ENCODE assay signal across 8 cellular contexts in genomic region chr9:137086531-137087408, GRCh38. TPM values are rescaled to one million over a fixed set of nuclear protein-coding genes. Genes with fewer than 3 reads are reported as not detected.
DNase-seq lines count a peak whose midpoint lies in the region; ATAC-seq and TF ChIP-seq lines count a peak whose summit lies in the region.

TSS of gene MAN1B1 (plus strand) at chr9:137086985. CDS start at chr9:137087000, 15 bp downstream.

- in situ Hi-C loops in GM13976 (cut with MboI; ENCODE audit: low sequenced_read_pairs, unreplicated experiment): no loop called here

- H3K4me3 ChIP-seq in heart right ventricle (peak within 1 kb of the TSS; percentile 67 to 96 (median 84)), upper lobe of left lung (peak within 1 kb of the TSS; percentile 27 to 82 (median 73))

- TF ChIP-seq POLR2A in upper lobe of left lung (IDR thresholded peaks at IDR 0.05): peak; percentile 34 to 85 (median 57)

- ATAC-seq in HG02870 (IDR thresholded peaks at IDR 0.05; ENCODE audit: unreplicated experiment) (peak; percentile 74), heart right ventricle (peak; percentile 92 to 97 (median 96)), upper lobe of left lung (ENCODE audit: low FRiP score in 2 of 2) (peak; percentile 95 to 97)

- H3K36me3 ChIP-seq in heart right ventricle: peaks cover 0 to 56% (median 4%) of the 10 kb centered on the region in 9 donors
- peaks cover 0 to 29% (median 18%) of the 10 kb centered on the region in 4 donors for H3K36me3 ChIP-seq in upper lobe of left lung

- H3K27ac ChIP-seq in heart right ventricle (peak within 1 kb of the TSS; percentile 76 to 98 (median 96)), upper lobe of left lung (peak within 1 kb of the TSS; percentile 89 to 92 (median 91))

- intact Hi-C loops in T-helper 1 cell treated with Interleukin-12 subunit alpha and Interleukin-12 subunit beta and Interleukin-4 antibody, amounts not matched to agents 30 ng/mL and 1 ng/mL, for 36 hours (cut with micrococcal nuclease): loop anchor here (1.0 to 10.0 kb wide), 19 partner anchors 9 to 604 kb away; partner anchors contain the start of genes FBXW5, MRPL41, NDOR1 and NELFB
- intact Hi-C loops in heart right ventricle (cut with DNase I) (loop anchor here in 1 of 10 donors (1.0 kb wide), 1 partner anchor 29 kb away; no protein-coding TSS in a partner anchor), posterior cingulate gyrus (cut with DNase I) (no loop called here)

- DNase-seq in GM13976 (ENCODE audit: low spot score) (peak; percentile 99), NCI-H146 treated with DMSO at 0.1 percent for 48 hours (lab: John Stamatoyannopoulos, UW; ENCODE audit: unreplicated experiment) (peak; percentile 89), amniotic epithelial cell (ENCODE audit: low read depth) (peak; percentile 97), heart right ventricle (peak; percentile 97 to 99), posterior cingulate gyrus (peak; percentile 93 to 99 (median 96)), upper lobe of left lung (peak; percentile 99 to 100)

- H3K4me1 ChIP-seq in heart right ventricle (peaks cover 6 to 45% (median 24%) of the 10 kb centered on the region in 9 donors), upper lobe of left lung (peaks cover 13 to 27% (median 17%) of the 10 kb centered on the region in 4 donors)

- TF ChIP-seq CTCF in GM13976 (IDR thresholded peaks at IDR 0.05; ENCODE audit: borderline replicate concordance, control extremely low read depth, extremely low read depth, insufficient read depth, missing control alignments) (no peak), heart right ventricle (IDR thresholded peaks at IDR 0.05) (no peak), upper lobe of left lung (IDR thresholded peaks at IDR 0.05) (peak in 2 of 6 experiments; percentile 19 to 55)

- TF ChIP-seq EP300 in upper lobe of left lung (IDR thresholded peaks at IDR 0.05): peak in 1 of 4 donors; percentile 36

- H3K27me3 ChIP-seq in heart right ventricle (no peaks in the 10 kb centered on the region), upper lobe of left lung (no peaks in the 10 kb centered on the region)

- no peaks in the 10 kb centered on the region for H3K9me3 ChIP-seq in heart right ventricle
- no peaks in the 10 kb centered on the region for H3K9me3 ChIP-seq in upper lobe of left lung

- WGBS in heart right ventricle, 2 donors: 0% methylated on average over 100 to 101 of the region's 101 CpGs
- WGBS in upper lobe of left lung, 2 donors: 0 to 4% methylated on average over 11 to 19 of the region's 101 CpGs

RNA-seq across cellular contexts. Expression of gene MAN1B1, which starts in this region (rescaled TPM):
- total RNA-seq in T-helper 1 cell treated with Interleukin-12 subunit alpha and Interleukin-12 subunit beta and Interleukin-4 antibody, amounts not matched to agents 30 ng/mL and 1 ng/mL, for 36 hours: 50.4 and 54.3 TPM in 2 replicates
- total RNA-seq in heart right ventricle (10 to 100 TPM; 16.9 to 27.7 (median 20.9) TPM), upper lobe of left lung (10 to 100 TPM; 38.0 to 97.4 (median 54.1) TPM)
- 10 to 100 TPM; 25.5 to 71.4 TPM for polyA plus RNA-seq in heart right ventricle

Comparison
In these comparisons a context has a peak if more than half of its experiments do, and no peak if none do; other contexts are left out.
1. Peak in every context shown above with its lines: DNase-seq, ATAC-seq, H3K4me3 ChIP-seq and H3K27ac ChIP-seq.